ENCODE assay signal across 34 cellular contexts in genomic region chr1:185435696-185436379, GRCh38.
"Had no signal": no experiment of that assay in that cellular context is flagged by ENCODE, and none has a peak within 500 bp of the region (broad histone marks: within the 10 kb centered on the region; RNA-seq: fewer than 3 reads in every experiment).

No MANE protein-coding gene starts in this region.

- H3K4me3 ChIP-seq: adrenal gland, cardiac muscle cell, esophagus muscularis mucosa, left ventricle myocardium inferior, lung, pancreas, psoas muscle, sigmoid colon, smooth muscle cell, upper lobe of left lung, vagina had no signal

- H3K4me3 Mint-ChIP-seq: activated naive CD4-positive, alpha-beta T cell treated with anti-CD3 and anti-CD28 coated beads for 36 hours; activated naive CD8-positive, alpha-beta T cell treated with anti-CD3 and anti-CD28 coated beads for 36 hours; activated T-cell treated with anti-CD3 and anti-CD28 coated beads, Interleukin-2, amount 50 U/mL, for 72 hours; brain; effector memory CD8-positive, alpha-beta T cell; nephron progenitor cell; stimulated activated memory B cell treated with anti-CD40 and anti-IgM and Interleukin-4, amounts not matched to agents 10 μg/mL and 1 μg/mL and 100 μg/mL, for 72 hours; stimulated activated naive CD8-positive, alpha-beta T cell treated with anti-CD3 and anti-CD28 coated beads, Interleukin-15, amount 100 ng/mL, for 72 hours had no signal

- H3K27ac ChIP-seq: adrenal gland, cardiac muscle cell, esophagus muscularis mucosa, foreskin keratinocyte, left ventricle myocardium inferior, pancreas, psoas muscle, sigmoid colon, upper lobe of left lung, vagina had no signal

- H3K9me3 ChIP-seq: adrenal gland, esophagus muscularis mucosa, left ventricle myocardium inferior, pancreas, psoas muscle, sigmoid colon, upper lobe of left lung, vagina had no signal

- H3K27me3 ChIP-seq: adrenal gland, cardiac muscle cell, esophagus muscularis mucosa, foreskin keratinocyte, pancreas, sigmoid colon, upper lobe of left lung, vagina had no signal

- H3K36me3 Mint-ChIP-seq: brain; stimulated activated memory B cell treated with anti-CD40 and anti-IgM and Interleukin-4, amounts not matched to agents 10 μg/mL and 1 μg/mL and 100 μg/mL, for 72 hours had no signal

- H3K9me3 Mint-ChIP-seq: activated naive CD4-positive, alpha-beta T cell treated with anti-CD3 and anti-CD28 coated beads for 36 hours; activated T-cell treated with anti-CD3 and anti-CD28 coated beads, Interleukin-2, amount 50 U/mL, for 72 hours; brain; effector memory CD8-positive, alpha-beta T cell; nephron progenitor cell; stimulated activated memory B cell treated with anti-CD40 and anti-IgM and Interleukin-4, amounts not matched to agents 10 μg/mL and 1 μg/mL and 100 μg/mL, for 72 hours had no signal

- DNase-seq: activated CD4-positive, alpha-beta T cell treated with anti-CD3 and anti-CD28 coated beads for 4 hours; activated CD4-positive, alpha-beta T cell treated with anti-CD3 and anti-CD28 coated beads, Interleukin-2, amount 50 U/mL, for 4 hours; activated CD4-positive, CD25-positive, alpha-beta regulatory T cell; activated effector memory CD4-positive, alpha-beta T cell treated with Interleukin-2 at 50 U/mL for 16 hours; activated naive CD4-positive, alpha-beta T cell treated with anti-CD3 and anti-CD28 coated beads for 36 hours; activated naive CD8-positive, alpha-beta T cell treated with anti-CD3 and anti-CD28 coated beads for 36 hours; activated T-cell treated with anti-CD3 and anti-CD28 coated beads for 4 hours; activated T-cell treated with anti-CD3 and anti-CD28 coated beads, Interleukin-2, amount 50 U/mL, for 72 hours; adrenal gland; aorta; cortex of kidney; effector memory CD8-positive, alpha-beta T cell; foreskin keratinocyte; kidney glomerular epithelial cell; left ventricle myocardium inferior; mesendoderm; nephron progenitor cell; pancreas; psoas muscle; sigmoid colon; stimulated activated CD4-positive, alpha-beta T cell treated with anti-CD3 and anti-CD28 coated beads, Interleukin-1b, Interleukin-23, amount 100 ng/mL, for 48 hours; stimulated activated CD4-positive, alpha-beta T cell treated with anti-CD3 and anti-CD28 coated beads, Interleukin-4, amount 100 ng/mL, for 4 hours; stimulated activated CD8-positive, alpha-beta memory T cell treated with anti-CD3 and anti-CD28 coated beads, Interleukin-4, amount 100 ng/mL, for 48 hours; stimulated activated naive CD8-positive, alpha-beta T cell treated with anti-CD3 and anti-CD28 coated beads, Interleukin-15, amount 100 ng/mL, for 72 hours; substantia nigra; upper lobe of left lung had no signal

- H3K36me3 ChIP-seq: adrenal gland, cardiac muscle cell, esophagus muscularis mucosa, left ventricle myocardium inferior, pancreas, sigmoid colon, upper lobe of left lung, vagina had no signal

- ATAC-seq: activated T-cell treated with anti-CD3 and anti-CD28 coated beads, Interleukin-2, amount 50 U/mL, for 72 hours; effector memory CD8-positive, alpha-beta T cell; foreskin keratinocyte; pancreas; psoas muscle; stimulated activated memory B cell treated with anti-CD40 and anti-IgM and Interleukin-4, amounts not matched to agents 10 μg/mL and 1 μg/mL and 100 μg/mL, for 72 hours; stimulated activated naive CD8-positive, alpha-beta T cell treated with anti-CD3 and anti-CD28 coated beads, Interleukin-15, amount 100 ng/mL, for 72 hours had no signal

- H3K4me1 Mint-ChIP-seq: nephron progenitor cell; stimulated activated memory B cell treated with anti-CD40 and anti-IgM and Interleukin-4, amounts not matched to agents 10 μg/mL and 1 μg/mL and 100 μg/mL, for 72 hours; stimulated activated naive CD8-positive, alpha-beta T cell treated with anti-CD3 and anti-CD28 coated beads, Interleukin-15, amount 100 ng/mL, for 72 hours had no signal

- H3K27ac Mint-ChIP-seq: activated naive CD4-positive, alpha-beta T cell treated with anti-CD3 and anti-CD28 coated beads for 36 hours; activated naive CD8-positive, alpha-beta T cell treated with anti-CD3 and anti-CD28 coated beads for 36 hours; activated T-cell treated with anti-CD3 and anti-CD28 coated beads, Interleukin-2, amount 50 U/mL, for 72 hours; brain; effector memory CD8-positive, alpha-beta T cell; nephron progenitor cell; stimulated activated memory B cell treated with anti-CD40 and anti-IgM and Interleukin-4, amounts not matched to agents 10 μg/mL and 1 μg/mL and 100 μg/mL, for 72 hours; stimulated activated naive CD8-positive, alpha-beta T cell treated with anti-CD3 and anti-CD28 coated beads, Interleukin-15, amount 100 ng/mL, for 72 hours had no signal

- FAIRE-seq: endothelial cell of umbilical vein, pancreas had no signal

- H3K4me2 ChIP-seq: smooth muscle cell had no signal

- H3K27me3 Mint-ChIP-seq: activated naive CD8-positive, alpha-beta T cell treated with anti-CD3 and anti-CD28 coated beads for 36 hours; brain; effector memory CD8-positive, alpha-beta T cell; stimulated activated memory B cell treated with anti-CD40 and anti-IgM and Interleukin-4, amounts not matched to agents 10 μg/mL and 1 μg/mL and 100 μg/mL, for 72 hours; stimulated activated naive CD8-positive, alpha-beta T cell treated with anti-CD3 and anti-CD28 coated beads, Interleukin-15, amount 100 ng/mL, for 72 hours had no signal
